In genomic region chr2:176504431-176504830, GRCh38 we compare ENCODE assay signal across 23 cellular contexts.
"Had no signal": no experiment of that assay in that cellular context is flagged by ENCODE, and none has a peak within 500 bp of the region (broad histone marks: within the 10 kb centered on the region; RNA-seq: fewer than 3 reads in every experiment).

No MANE protein-coding gene starts in this region.

- H3K9me3 ChIP-seq: breast epithelium, colonic mucosa, gastrocnemius medialis, lower lobe of right lung, thyroid gland, upper lobe of right lung had no signal

- H3K27me3 ChIP-seq: breast epithelium, colonic mucosa, gastrocnemius medialis, thyroid gland had no signal

- ATAC-seq: activated CD8-positive, alpha-beta T cell treated with anti-CD3 and anti-CD28 coated beads, Interleukin-2, amount 10 ng/mL, durations not matched to agents 7 days and 5 days; activated T-helper 17 cell treated with anti-CD3 and anti-CD28 coated beads, Interleukin-2, amount 50 U/mL, for 72 hours; effector memory CD8-positive, alpha-beta T cell; esophagus mucosa; gastrocnemius medialis; lower lobe of right lung; upper lobe of right lung had no signal

- H3K36me3 ChIP-seq: breast epithelium, colonic mucosa, gastrocnemius medialis, lower lobe of right lung, neural progenitor cell, thyroid gland, upper lobe of right lung had no signal

- H3K4me2 ChIP-seq: neural progenitor cell had no signal

- H3K27ac Mint-ChIP-seq: activated CD8-positive, alpha-beta T cell treated with anti-CD3 and anti-CD28 coated beads, Interleukin-2, amount 10 ng/mL, durations not matched to agents 7 days and 5 days; activated naive CD8-positive, alpha-beta T cell treated with anti-CD3 and anti-CD28 coated beads for 36 hours; activated T-helper 17 cell treated with anti-CD3 and anti-CD28 coated beads, Interleukin-2, amount 50 U/mL, for 72 hours; effector memory CD8-positive, alpha-beta T cell; neural progenitor cell; stimulated activated naive CD8-positive, alpha-beta T cell treated with anti-CD3 and anti-CD28 coated beads, Interleukin-15, Interleukin-2, amounts not matched to agents 100 ng/mL and 50 ng/mL, for 24 hours had no signal

- H3K4me1 ChIP-seq: breast epithelium, colonic mucosa, gastrocnemius medialis, lower lobe of right lung, neural progenitor cell, thyroid gland, upper lobe of right lung had no signal

- H3K36me3 Mint-ChIP-seq: activated naive CD8-positive, alpha-beta T cell treated with anti-CD3 and anti-CD28 coated beads for 36 hours; naive B cell; neural progenitor cell had no signal

- H2AFZ ChIP-seq: neural progenitor cell had no signal

- H3K4me3 Mint-ChIP-seq: activated CD8-positive, alpha-beta T cell treated with anti-CD3 and anti-CD28 coated beads, Interleukin-2, amount 10 ng/mL, durations not matched to agents 7 days and 5 days; activated naive CD8-positive, alpha-beta T cell treated with anti-CD3 and anti-CD28 coated beads for 36 hours; activated T-helper 17 cell treated with anti-CD3 and anti-CD28 coated beads, Interleukin-2, amount 50 U/mL, for 72 hours; effector memory CD8-positive, alpha-beta T cell; naive B cell; neural progenitor cell; stimulated activated naive CD8-positive, alpha-beta T cell treated with anti-CD3 and anti-CD28 coated beads, Interleukin-15, Interleukin-2, amounts not matched to agents 100 ng/mL and 50 ng/mL, for 24 hours had no signal

- H3K9ac ChIP-seq: neural progenitor cell had no signal

- H3K27ac ChIP-seq: breast epithelium, colonic mucosa, dorsolateral prefrontal cortex, gastrocnemius medialis, lower lobe of right lung, neural progenitor cell, thyroid gland, upper lobe of right lung had no signal

- H3K9me3 Mint-ChIP-seq: activated naive CD8-positive, alpha-beta T cell treated with anti-CD3 and anti-CD28 coated beads for 36 hours; activated T-helper 17 cell treated with anti-CD3 and anti-CD28 coated beads, Interleukin-2, amount 50 U/mL, for 72 hours; effector memory CD8-positive, alpha-beta T cell; naive B cell; neural progenitor cell; stimulated activated naive CD8-positive, alpha-beta T cell treated with anti-CD3 and anti-CD28 coated beads, Interleukin-15, Interleukin-2, amounts not matched to agents 100 ng/mL and 50 ng/mL, for 24 hours had no signal

- H3K4me1 Mint-ChIP-seq: activated T-helper 17 cell treated with anti-CD3 and anti-CD28 coated beads, Interleukin-2, amount 50 U/mL, for 72 hours; naive B cell had no signal

- DNase-seq: activated CD4-positive, alpha-beta T cell treated with anti-CD3 and anti-CD28 coated beads for 1 hour; activated CD4-positive, alpha-beta T cell treated with anti-CD3 and anti-CD28 coated beads, Interleukin-2, amount 50 U/mL, for 1 hour; activated CD8-positive, alpha-beta T cell treated with anti-CD3 and anti-CD28 coated beads, Interleukin-2, amount 10 ng/mL, durations not matched to agents 7 days and 5 days; activated naive CD8-positive, alpha-beta T cell treated with anti-CD3 and anti-CD28 coated beads for 36 hours; colonic mucosa; dorsolateral prefrontal cortex; effector memory CD8-positive, alpha-beta T cell; gastrocnemius medialis; head of caudate nucleus; hypothalamus; lower lobe of right lung; naive B cell; retina; stimulated activated CD4-positive, alpha-beta T cell treated with anti-CD3 and anti-CD28 coated beads, Interleukin-12 subunit alpha, Interleukin-12 subunit beta, amount 100 ng/mL, for 4 hours; substantia nigra; T-helper 9 cell; thyroid gland; upper lobe of right lung had no signal

- H3K4me3 ChIP-seq: breast epithelium, colonic mucosa, dorsolateral prefrontal cortex, gastrocnemius medialis, lower lobe of right lung, neural progenitor cell, thyroid gland, upper lobe of right lung had no signal
